8 cellular contexts compared by ENCODE assay signal in genomic region chr16:4200000-4200780, GRCh38. TPM values are rescaled to one million over a fixed set of nuclear protein-coding genes. Genes with fewer than 3 reads are reported as not detected.
DNase-seq lines count a peak whose midpoint lies in the region; ATAC-seq, FAIRE-seq and TF ChIP-seq lines count a peak whose summit lies in the region.

No MANE protein-coding gene starts in this region.

- H3K27ac Mint-ChIP-seq in Caco-2 (ENCODE audit: unreplicated experiment) = peak overlapping the region; percentile 25
- H3K27ac Mint-ChIP-seq in stimulated activated naive B cell treated with anti-CD40 and anti-IgM and Interleukin-4, amounts not matched to agents 10 μg/mL and 1 μg/mL and 100 μg/mL, for 72 hours = no peak overlapping the region

- H3K36me3 ChIP-seq in Caco-2 (ENCODE audit: control insufficient read depth, insufficient read depth, low read length) (no peaks in the 10 kb centered on the region), Peyer's patch (no peaks in the 10 kb centered on the region), K562 (ENCODE audit: control insufficient read depth, insufficient read depth, low read length) (no peaks in the 10 kb centered on the region)

- in situ Hi-C loops in K562 (cut with MboI) = loop anchor here (10.0 kb wide), 1 partner anchor 125 kb away; no protein-coding TSS in a partner anchor

- WGBS in K562 (ENCODE audit: insufficient coverage, low coverage, missing lambda C conversion rate) = 8% methylated on average over 15 of the region's 15 CpGs

- BruUV-seq in Caco-2 (replicated peaks; lab: Mats Ljungman, UMichigan) = no TSS peak
- no TSS peak for BruUV-seq in K562 (replicated peaks; lab: Mats Ljungman, UMichigan)

- H2AFZ ChIP-seq in K562 (ENCODE audit: low read depth, low read length) = peak overlapping the region; percentile 64

- no peak overlapping the region for H3K4me3 ChIP-seq in Caco-2 (ENCODE audit: low read depth, low read length)
- no peak overlapping the region for H3K4me3 ChIP-seq in HL-60 (replicated peaks; ENCODE audit: insufficient read depth, low read length)
- no peak overlapping the region for H3K4me3 ChIP-seq in Peyer's patch
- H3K4me3 ChIP-seq in K562 = no peak overlapping the region

- H3K9me1 ChIP-seq in K562 (ENCODE audit: control insufficient read depth, insufficient read depth, low read length) = no peaks in the 10 kb centered on the region

- H3K9me3 ChIP-seq in Caco-2 (no peaks in the 10 kb centered on the region), Peyer's patch (no peaks in the 10 kb centered on the region), K562 (replicated peaks; ENCODE audit: control insufficient read depth, insufficient read depth, low read depth, low read length) (no peaks in the 10 kb centered on the region)

- POLR2A ChIA-PET in Caco-2 (lab: Charles Lee) = interaction anchor here (1.8 kb wide), 1 partner anchor 53 kb away, joined by 14 read pairs; no protein-coding TSS in a partner anchor
- POLR2A ChIA-PET in K562 (lab: Yijun Ruan, JAX) = interaction anchor here (0.6 to 1.2 kb wide), 6 partner anchors 18 to 380 kb away, joined by 3 to 5 read pairs (median 3); no protein-coding TSS in a partner anchor

- H3K27me3 ChIP-seq in Caco-2 (replicated peaks; ENCODE audit: control insufficient read depth, insufficient read depth, low read length) (no peaks in the 10 kb centered on the region), HL-60 (ENCODE audit: insufficient read depth, poor library complexity, severe bottlenecking) (no peaks in the 10 kb centered on the region), Peyer's patch (no peaks in the 10 kb centered on the region), K562 (ENCODE audit: control insufficient read depth in 2 of 2, insufficient read depth in 2 of 2, low read length in 2 of 2) (peaks cover 12 to 50% of the 10 kb centered on the region in 2 experiments; a peak in 4 of 5 replicates)

- H3K4me1 ChIP-seq in Caco-2 = no peaks in the 10 kb centered on the region
- H3K4me1 ChIP-seq in Peyer's patch = no peaks in the 10 kb centered on the region
- peaks cover 4 to 5% of the 10 kb centered on the region in 2 experiments; a peak in 3 of 5 replicates for H3K4me1 ChIP-seq in K562 (replicated peaks in 1 of 2; ENCODE audit: control insufficient read depth in 2 of 2, insufficient read depth in 2 of 2, low read length in 2 of 2)

- H3K27me3 Mint-ChIP-seq in Caco-2 (ENCODE audit: insufficient read depth, unreplicated experiment) = no peaks in the 10 kb centered on the region
- H3K27me3 Mint-ChIP-seq in stimulated activated naive B cell treated with anti-CD40 and anti-IgM and Interleukin-4, amounts not matched to agents 10 μg/mL and 1 μg/mL and 100 μg/mL, for 72 hours = peaks cover 9 to 17% of the 10 kb centered on the region in 2 donors

- intact Hi-C loops in Caco-2 (cut with micrococcal nuclease; ENCODE audit: unreplicated experiment) = loop anchor here (1.0 kb wide), 2 partner anchors 54 to 130 kb away; no protein-coding TSS in a partner anchor
- intact Hi-C loops in K562 (cut with micrococcal nuclease) = loop anchor here (2.0 to 10.0 kb wide), 4 partner anchors 55 to 215 kb away; no protein-coding TSS in a partner anchor

- 0 out of 4 replicates have a peak overlapping the region, but pooled peaks of 1 of the 2 experiments have one; percentile 22 for H3K9ac ChIP-seq in K562 (ENCODE audit: insufficient read depth in 1 of 2, low read depth in 2 of 2, low read length in 2 of 2)

- DNase-seq in Caco-2 (peak; percentile 73 to 78), HL-60 (ENCODE audit: low read depth in 1 of 2, low spot score in 1 of 2) (peak; percentile 37 to 72), Peyer's patch (peak; percentile 37 to 87 (median 86)), K562 (ENCODE audit: extremely low read depth in 1 of 4, low spot score in 3 of 4) (peak; percentile 73 to 80 (median 78)), iris pigment epithelial cell (ENCODE audit: low read depth) (peak; percentile 54)
- DNase-seq in stimulated activated naive B cell treated with anti-CD40 and anti-IgM and Interleukin-4, amounts not matched to agents 10 μg/mL and 1 μg/mL and 100 μg/mL, for 72 hours = no peak

- no peaks in the 10 kb centered on the region for H3K79me2 ChIP-seq in K562 (ENCODE audit: control insufficient read depth, insufficient read depth, low read length)

- H3K27ac ChIP-seq in HL-60 (replicated peaks) = no peak overlapping the region
- no peak overlapping the region for H3K27ac ChIP-seq in Peyer's patch
- H3K27ac ChIP-seq in K562 (ENCODE audit: extremely low read depth, low read depth, low read length) = no peak overlapping the region

- no peaks in the 10 kb centered on the region for H3K4me1 Mint-ChIP-seq in Caco-2 (ENCODE audit: low read depth, unreplicated experiment)
- peaks cover 5 to 7% of the 10 kb centered on the region in 2 donors for H3K4me1 Mint-ChIP-seq in stimulated activated naive B cell treated with anti-CD40 and anti-IgM and Interleukin-4, amounts not matched to agents 10 μg/mL and 1 μg/mL and 100 μg/mL, for 72 hours

- peak; percentile 79 for FAIRE-seq in K562 (lab: Jason Lieb, UNC)

- no peak for TF ChIP-seq POLR2A in Peyer's patch (IDR thresholded peaks at IDR 0.05)
- no peak for TF ChIP-seq POLR2A in K562 (conservative IDR thresholded peaks at IDR 0.05)

- no peaks in the 10 kb centered on the region; the same call in 1 of the 2 replicates for H4K20me1 ChIP-seq in K562 (replicated peaks; ENCODE audit: control insufficient read depth, insufficient read depth, low read length)

- ATAC-seq in K562 = peak; percentile 96
- ATAC-seq in stimulated activated naive B cell treated with anti-CD40 and anti-IgM and Interleukin-4, amounts not matched to agents 10 μg/mL and 1 μg/mL and 100 μg/mL, for 72 hours (replicated peaks) = peak; percentile 45 to 57
- ATAC-seq in HG02623 (IDR thresholded peaks at IDR 0.05; ENCODE audit: unreplicated experiment) = no peak
- no peak for ATAC-seq in HG03025 (IDR thresholded peaks at IDR 0.05; ENCODE audit: low FRiP score, unreplicated experiment)

- H3K4me3 Mint-ChIP-seq in Caco-2 (ENCODE audit: unreplicated experiment) = no peak overlapping the region
- no peak overlapping the region for H3K4me3 Mint-ChIP-seq in stimulated activated naive B cell treated with anti-CD40 and anti-IgM and Interleukin-4, amounts not matched to agents 10 μg/mL and 1 μg/mL and 100 μg/mL, for 72 hours

- H3K36me3 Mint-ChIP-seq in Caco-2 (ENCODE audit: insufficient read depth, unreplicated experiment) = no peaks in the 10 kb centered on the region
- H3K36me3 Mint-ChIP-seq in stimulated activated naive B cell treated with anti-CD40 and anti-IgM and Interleukin-4, amounts not matched to agents 10 μg/mL and 1 μg/mL and 100 μg/mL, for 72 hours = no peaks in the 10 kb centered on the region

- CTCF ChIA-PET in Caco-2 (lab: Charles Lee) (interaction anchor here (0.5 to 5.4 kb wide), 17 partner anchors 10 to 450 kb away, joined by 3 to 103 read pairs (median 4); no protein-coding TSS in a partner anchor), K562 (lab: Yijun Ruan, JAX; ENCODE audit: low intra/inter-chr PET ratio) (interaction anchor here (0.6 to 2.5 kb wide), 7 partner anchors 17 to 202 kb away, joined by 3 to 18 read pairs (median 4); no protein-coding TSS in a partner anchor)

- H3K4me2 ChIP-seq in K562 (ENCODE audit: insufficient read depth, low read length) = no peak overlapping the region

- TF ChIP-seq CTCF in Caco-2 (IDR thresholded peaks at IDR 0.05; ENCODE audit: insufficient read depth in 1 of 2, low read depth in 1 of 2, low read length in 1 of 2, severe bottlenecking in 1 of 2, unreplicated experiment in 1 of 2) (peak; percentile 64 to 88), HL-60 (IDR thresholded peaks at IDR 0.05; ENCODE audit: insufficient read depth, low read length) (peak; percentile 22), Peyer's patch (IDR thresholded peaks at IDR 0.05) (peak in 4 of 6 experiments; percentile 56 to 95 (median 85)), K562 (IDR thresholded peaks at IDR 0.05 in 2 of 3, conservative IDR thresholded peaks at IDR 0.05 in 1 of 3; ENCODE audit: insufficient read depth in 2 of 3, low read depth in 1 of 3, low read length in 3 of 3) (peak; percentile 82 to 88 (median 87))

- peak; percentile 83 to 92 for TF ChIP-seq RAD21 in K562 (CRISPR knock-in tag; conservative IDR thresholded peaks at IDR 0.05 in 1 of 2, IDR thresholded peaks at IDR 0.05 in 1 of 2)

- H3K9me3 Mint-ChIP-seq in Caco-2 (ENCODE audit: unreplicated experiment) = no peaks in the 10 kb centered on the region
- no peaks in the 10 kb centered on the region for H3K9me3 Mint-ChIP-seq in stimulated activated naive B cell treated with anti-CD40 and anti-IgM and Interleukin-4, amounts not matched to agents 10 μg/mL and 1 μg/mL and 100 μg/mL, for 72 hours

- no peak for TF ChIP-seq EP300 in K562 (IDR thresholded peaks at IDR 0.05; ENCODE audit: low read length)

TF ChIP-seq in K562, 482 proteins besides CTCF, POLR2A, EP300 and RAD21 (continues in another document):
- TF ChIP-seq ESRRA (IDR thresholded peaks at IDR 0.05; ENCODE audit: borderline replicate concordance, low read depth) (peak; percentile 87; the same call in 1 of the 2 replicates), GATAD2B (IDR thresholded peaks at IDR 0.05; ENCODE audit: borderline replicate concordance) (no peak), CC2D1A (IDR thresholded peaks at IDR 0.05) (0 out of 2 replicates have a peak, but pooled peaks have one; percentile 25), CHD4 (IDR thresholded peaks at IDR 0.05; ENCODE audit: insufficient read depth, insufficient replicate concordance, low read depth, low read length, poor library complexity, severe bottlenecking) (no peak), CTBP1 (IDR thresholded peaks at IDR 0.05; ENCODE audit: borderline replicate concordance) (peak; percentile 27; the same call in 1 of the 2 replicates)

RNA-seq across cellular contexts. Expression of gene SRL, which starts 41.7 kb away (rescaled TPM):
- total RNA-seq in Caco-2 (2022) = not detected in 2 replicates
- total RNA-seq in Peyer's patch = 1 to 10 TPM in 1 of 4 donors, under 1 TPM in 3; 0.35 to 1.7 (median 0.63) TPM
- total RNA-seq in K562 (2011; cell fraction: chromatin; rRNA removed; ENCODE audit: low replicate concordance) = not detected in 2 replicates
- not detected in 2 replicates for total RNA-seq in K562 (2011; cell fraction: nucleolus; rRNA removed)
- total RNA-seq in K562 (2011; cell fraction: nucleoplasm; rRNA removed) = not detected in 2 replicates
- not detected in 2 replicates for total RNA-seq in K562 (2014; rRNA removed)
- not detected in 2 replicates for total RNA-seq in K562 (2014; rRNA removed; fragmentation: Illumina TruSeq; extraction: Trizol)
- total RNA-seq in K562 (2015; rRNA removed; fragmentation: Illumina TruSeq; extraction: Trizol) = not detected in 2 replicates
- total RNA-seq in K562 (2021) = not detected in 2 replicates
- polyA plus RNA-seq in K562 (2011; rRNA removed) = 0.01 TPM in 1 of 2 replicates, not detected in the other
- polyA plus RNA-seq in K562 (2011; cell fraction: cytosol; rRNA removed) = 0.01 and 0.03 TPM in 2 replicates
- polyA plus RNA-seq in K562 (2011; cell fraction: nucleus; rRNA removed) = not detected in 2 replicates
- polyA plus RNA-seq in K562 (2012) = not detected in 2 replicates
- polyA plus RNA-seq in K562 (2014; fragmentation: Illumina TruSeq; extraction: Trizol) = not detected in 2 replicates
- not detected for polyA plus RNA-seq in K562 (2014; fragmentation: Nextera tagmentation; extraction: Ambion mirVana)
- polyA plus RNA-seq in K562 (2014; rRNA removed) = not detected in 2 replicates
- not detected in 2 replicates for polyA minus RNA-seq in K562 (2011; rRNA and poly(A)+ RNA removed)
- not detected in 2 replicates for polyA minus RNA-seq in K562 (2011; cell fraction: cytosol; rRNA and poly(A)+ RNA removed)
- not detected in 2 replicates for polyA minus RNA-seq in K562 (2011; cell fraction: nucleus; rRNA and poly(A)+ RNA removed)

Comparison
In these comparisons a context has a peak if more than half of its experiments do, and no peak if none do; other contexts are left out.
1. CTCF ChIP-seq: peak in every context shown above with its lines; median percentile 87 in K562; 85 in Peyer's patch; 76 in Caco-2; 22 in HL-60.
2. ATAC-seq: peak in K562 (single experiment) and stimulated activated naive B cell treated with anti-CD40 and anti-IgM and Interleukin-4, amounts not matched to agents 10 μg/mL and 1 μg/mL and 100 μg/mL, for 72 hours (2 of 2); none in HG02623 (single experiment) and HG03025 (single experiment).